Comparison of ENCODE assay signal across 15 cellular contexts in the genomic region with DNA sequence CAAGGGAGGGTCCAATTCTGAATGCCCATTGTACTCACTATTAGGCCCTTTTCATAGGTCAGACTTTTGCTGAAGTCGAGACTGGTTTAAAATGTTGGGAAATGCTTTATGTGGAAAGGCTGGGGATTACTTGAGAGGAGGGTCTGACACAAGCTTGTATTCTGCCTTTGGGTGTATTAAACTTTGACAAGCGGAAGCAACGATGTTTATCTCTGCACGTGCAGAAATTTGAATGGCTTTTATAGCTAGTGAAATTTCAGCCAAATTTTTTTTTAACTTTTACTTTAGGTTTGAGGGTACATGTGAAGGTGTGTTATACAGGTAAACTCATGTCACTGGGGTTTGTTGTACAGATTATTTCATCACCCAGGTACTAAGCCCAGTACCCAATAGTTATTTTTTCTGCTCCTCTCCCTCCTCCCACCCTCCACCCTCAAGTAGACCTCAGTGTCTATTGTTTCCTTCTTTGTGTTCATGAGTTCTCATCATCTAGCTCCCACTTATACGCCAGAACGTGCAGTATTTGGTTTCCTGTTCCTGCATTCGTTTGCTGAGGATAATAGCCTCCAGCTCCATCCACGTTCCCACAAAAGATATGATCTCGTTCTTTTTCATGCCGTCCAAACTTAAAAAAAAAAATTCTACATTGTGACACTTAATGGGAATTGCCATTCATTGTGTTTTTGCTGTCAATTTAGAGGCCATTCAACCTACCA.
"Had no signal": no experiment of that assay in that cellular context is flagged by ENCODE, and none has a peak within 500 bp of the region (broad histone marks: within the 10 kb centered on the region; RNA-seq: fewer than 3 reads in every experiment).

No MANE protein-coding gene starts in this region.

- H3K4me3 ChIP-seq: thoracic aorta had no signal

- DNase-seq: activated CD4-positive, alpha-beta T cell treated with anti-CD3 and anti-CD28 coated beads for 36 hours; activated CD8-positive, alpha-beta memory T cell treated with anti-CD3 and anti-CD28 coated beads for 24 hours; activated gamma-delta T cell treated with Interleukin-2 at 50 U/mL for 16 hours; cerebellar nuclear complex; erythroblast; glutamatergic neuron; stimulated activated CD4-positive, alpha-beta T cell treated with anti-CD3 and anti-CD28 coated beads, Interleukin-4, amount 100 ng/mL, for 1 hour; stimulated activated CD8-positive, alpha-beta memory T cell treated with anti-CD3 and anti-CD28 coated beads, Interleukin-4, amount 100 ng/mL, for 48 hours; stimulated activated naive CD8-positive, alpha-beta T cell treated with anti-CD3 and anti-CD28 coated beads, Interleukin-15, Interleukin-2, amounts not matched to agents 100 U/mL and 50 U/mL, for 24 hours; WERI-Rb-1 had no signal

- H3K27ac Mint-ChIP-seq: activated CD4-positive, alpha-beta T cell treated with anti-CD3 and anti-CD28 coated beads for 36 hours; dendritic cell treated with granulocyte-macrophage colony-stimulating factor and Interleukin-4, amounts not matched to agents 40 ng/mL and 50 ng/mL, for 4 days; memory B cell had no signal

- FAIRE-seq: islet of Langerhans had no signal

- H3K36me3 ChIP-seq: WERI-Rb-1 had no signal

- H3K9me3 ChIP-seq: thoracic aorta had no signal

- H3K27ac ChIP-seq: thoracic aorta, WERI-Rb-1 had no signal

- ATAC-seq: activated CD4-positive, alpha-beta T cell treated with anti-CD3 and anti-CD28 coated beads for 36 hours; stimulated activated naive CD8-positive, alpha-beta T cell treated with anti-CD3 and anti-CD28 coated beads, Interleukin-15, Interleukin-2, amounts not matched to agents 100 U/mL and 50 U/mL, for 24 hours had no signal

- H3K4me3 Mint-ChIP-seq: activated CD4-positive, alpha-beta T cell treated with anti-CD3 and anti-CD28 coated beads for 36 hours; dendritic cell treated with granulocyte-macrophage colony-stimulating factor and Interleukin-4, amounts not matched to agents 40 ng/mL and 50 ng/mL, for 4 days; memory B cell; neural crest cell had no signal

- H3K9me3 Mint-ChIP-seq: dendritic cell treated with granulocyte-macrophage colony-stimulating factor and Interleukin-4, amounts not matched to agents 40 ng/mL and 50 ng/mL, for 4 days; memory B cell; neural crest cell had no signal

- H3K27me3 Mint-ChIP-seq: activated CD4-positive, alpha-beta T cell treated with anti-CD3 and anti-CD28 coated beads for 36 hours; dendritic cell treated with granulocyte-macrophage colony-stimulating factor and Interleukin-4, amounts not matched to agents 40 ng/mL and 50 ng/mL, for 4 days; memory B cell had no signal
